ENCODE assay signal across 8 cellular contexts in the genomic region with DNA sequence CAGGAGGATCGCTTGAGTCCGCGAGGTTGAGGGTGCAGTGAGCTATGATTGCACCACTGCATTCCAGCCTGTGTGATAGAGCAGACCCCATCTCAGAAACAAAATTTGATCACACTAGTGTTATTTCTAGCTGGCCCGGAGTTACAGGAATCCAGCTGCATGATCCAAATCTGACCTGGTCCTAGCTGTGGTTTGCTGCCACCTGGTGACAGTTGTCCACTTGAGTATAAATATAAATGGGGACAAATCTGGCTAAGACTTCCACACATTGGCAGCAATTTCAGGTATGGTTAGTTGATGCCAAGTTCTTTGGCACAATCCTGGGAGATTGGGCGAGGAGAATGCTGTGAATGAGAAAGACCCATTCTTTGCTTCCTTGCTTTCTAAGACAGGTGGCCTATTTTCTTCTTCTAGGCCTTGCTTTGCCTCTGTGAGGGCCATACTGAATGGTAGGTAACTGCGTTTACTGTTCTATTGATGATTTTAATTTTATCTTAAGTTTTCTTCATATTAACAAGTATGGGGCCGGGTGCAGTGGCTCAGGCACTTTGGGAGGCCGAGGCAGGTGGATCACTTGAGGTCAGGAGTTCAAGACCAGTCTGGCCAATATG. TPM values are rescaled to one million over a fixed set of nuclear protein-coding genes. Genes with fewer than 3 reads are reported as not detected.
DNase-seq lines count a peak whose midpoint lies in the region; ATAC-seq and TF ChIP-seq lines count a peak whose summit lies in the region.

No MANE protein-coding gene starts in this region.

- H3K36me3 ChIP-seq in body of pancreas (replicated peaks in 1 of 2; ENCODE audit: insufficient read depth in 1 of 2, low read depth in 2 of 2) (no peaks in the 10 kb centered on the region), skeletal muscle satellite cell (ENCODE audit: insufficient read depth, low read length) (no peaks in the 10 kb centered on the region)

- no peak overlapping the region for H3K4me3 ChIP-seq in body of pancreas
- H3K4me3 ChIP-seq in skeletal muscle satellite cell (ENCODE audit: low read length) = no peak overlapping the region

- 33 to 34% methylated on average over 8 of the region's 8 CpGs for WGBS in body of pancreas, 2 donors

- peak; percentile 37 to 60 (median 49) for DNase-seq in CD4-positive, alpha-beta T cell
- DNase-seq in HFFc6 (peak; percentile 52), T-helper 2 cell (peak in 4 of 5 experiments; percentile 22 to 42 (median 28)), body of pancreas (peak; percentile 89 to 94 (median 92)), iPS DF 4.7 (ENCODE audit: extremely low read depth, low spot score) (peak; percentile 3)

- no peaks in the 10 kb centered on the region for H3K9me3 Mint-ChIP-seq in CD4-positive, alpha-beta T cell
- no peaks in the 10 kb centered on the region for H3K9me3 Mint-ChIP-seq in HFFc6

- TF ChIP-seq POLR2A in body of pancreas (IDR thresholded peaks at IDR 0.05) = no peak

- H3K4me1 ChIP-seq in body of pancreas (peaks cover 96% of the 10 kb centered on the region), skeletal muscle satellite cell (ENCODE audit: control insufficient read depth, insufficient read depth, low read length) (peaks cover 27% of the 10 kb centered on the region)

- peak; percentile 71 for TF ChIP-seq CTCF in CD4-positive, alpha-beta T cell (IDR thresholded peaks at IDR 0.05)
- peak; percentile 79 for TF ChIP-seq CTCF in HFFc6 (IDR thresholded peaks at IDR 0.05)
- peak; percentile 57 to 96 (median 86) for TF ChIP-seq CTCF in body of pancreas (IDR thresholded peaks at IDR 0.05)

- H3K9ac ChIP-seq in skeletal muscle satellite cell (ENCODE audit: low read depth, low read length) = no peak overlapping the region

- H3K36me3 Mint-ChIP-seq in CD4-positive, alpha-beta T cell (ENCODE audit: low read depth) = peaks cover 15% of the 10 kb centered on the region
- H3K36me3 Mint-ChIP-seq in HFFc6 (ENCODE audit: low read depth) = no peaks in the 10 kb centered on the region

- no peak overlapping the region for H3K27ac Mint-ChIP-seq in CD4-positive, alpha-beta T cell
- no peak overlapping the region for H3K27ac Mint-ChIP-seq in HFFc6

- H3K4me2 ChIP-seq in skeletal muscle satellite cell (ENCODE audit: low read length) = peak overlapping the region; percentile 37

- H3K9me3 ChIP-seq in CD4-positive, alpha-beta T cell (ENCODE audit: control insufficient read depth, low read length) = no peaks in the 10 kb centered on the region
- H3K9me3 ChIP-seq in body of pancreas (no peaks in the 10 kb centered on the region), skeletal muscle satellite cell (replicated peaks; ENCODE audit: low read length) (no peaks in the 10 kb centered on the region)

- H3K27ac ChIP-seq in CD4-positive, alpha-beta T cell (ENCODE audit: low read depth, low read length) = no peak overlapping the region
- H3K27ac ChIP-seq in body of pancreas = peak overlapping the region in 3 of 4 donors; percentile 36 to 79 (median 55)

- H3K4me1 Mint-ChIP-seq in CD4-positive, alpha-beta T cell (ENCODE audit: low read depth) = peaks cover 59% of the 10 kb centered on the region
- H3K4me1 Mint-ChIP-seq in HFFc6 (ENCODE audit: low read depth) = peaks cover 45% of the 10 kb centered on the region

- peak; percentile 72 for ATAC-seq in CD4-positive, alpha-beta T cell (ENCODE audit: poor library complexity)
- ATAC-seq in body of pancreas = peak; percentile 84
- ATAC-seq in GM21526 (IDR thresholded peaks at IDR 0.05; ENCODE audit: low FRiP score, unreplicated experiment) = no peak
- ATAC-seq in HG02678 (IDR thresholded peaks at IDR 0.05; ENCODE audit: unreplicated experiment) = no peak

- no peak overlapping the region for H3K4me3 Mint-ChIP-seq in CD4-positive, alpha-beta T cell
- no peak overlapping the region for H3K4me3 Mint-ChIP-seq in HFFc6

- no peaks in the 10 kb centered on the region for H3K27me3 ChIP-seq in CD4-positive, alpha-beta T cell (ENCODE audit: control insufficient read depth, insufficient read depth, low read length)
- H3K27me3 ChIP-seq in body of pancreas = no peaks in the 10 kb centered on the region
- H3K27me3 ChIP-seq in skeletal muscle satellite cell (ENCODE audit: control insufficient read depth, insufficient read depth, low read length) = no peaks in the 10 kb centered on the region

- POLR2A ChIA-PET in CD4-positive, alpha-beta T cell (lab: Charles Lee) = interaction anchor here (0.9 to 1.7 kb wide), 4 partner anchors 34 to 196 kb away, joined by 3 to 11 read pairs (median 6); a partner anchor contains a TSS

- CTCF ChIA-PET in CD4-positive, alpha-beta T cell (lab: Charles Lee) = interaction anchor here (0.5 to 4.5 kb wide), 7 partner anchors 9 to 229 kb away, joined by 3 to 51 read pairs (median 4); no protein-coding TSS in a partner anchor

- H3K27me3 Mint-ChIP-seq in CD4-positive, alpha-beta T cell = no peaks in the 10 kb centered on the region
- H3K27me3 Mint-ChIP-seq in HFFc6 (ENCODE audit: insufficient read depth) = no peaks in the 10 kb centered on the region; the same call in 1 of the 2 replicates

- intact Hi-C loops in CD4-positive, alpha-beta T cell (cut with DNase I, micrococcal nuclease) = loop anchor here (1.0 to 5.0 kb wide), 3 partner anchors 38 to 230 kb away; no protein-coding TSS in a partner anchor
- intact Hi-C loops in body of pancreas (cut with DNase I) = loop anchor here (5.0 kb wide), 1 partner anchor 35 kb away; a partner anchor contains a TSS

RNA-seq across cellular contexts. Expression of a gene that starts 35.4 kb away (rescaled TPM):
- total RNA-seq in CD4-positive, alpha-beta T cell = 10 to 100 TPM; 22.7 to 24.5 TPM
- 10 to 100 TPM; 39.7 to 49.3 (median 46.6) TPM for total RNA-seq in HFFc6 (2021; fragmentation: NEBNext Ultra II Directional; extraction: Animal tissue kit (Norgen Biotek cat#: 25700))
- 10 to 100 TPM; 26.7 to 31.4 TPM for total RNA-seq in body of pancreas
- 12.2 and 13.9 TPM in 2 replicates for total RNA-seq in skeletal muscle satellite cell (2012; rRNA removed)

RNA-seq across cellular contexts. Expression of a gene that starts 57.0 kb away (rescaled TPM):
- not detected for total RNA-seq in CD4-positive, alpha-beta T cell
- total RNA-seq in HFFc6 (2021; fragmentation: NEBNext Ultra II Directional; extraction: Animal tissue kit (Norgen Biotek cat#: 25700)) = 10 to 100 TPM; 18.9 to 40.4 (median 23.8) TPM
- 100 to 1,000 TPM; 526 to 604 TPM for total RNA-seq in body of pancreas
- total RNA-seq in skeletal muscle satellite cell (2012; rRNA removed) = 10.9 and 16.5 TPM in 2 replicates

Comparison
In these comparisons a context has a peak if more than half of its experiments do, and no peak if none do; other contexts are left out.
1. ATAC-seq: peak in CD4-positive, alpha-beta T cell (single experiment) and body of pancreas (single experiment); none in GM21526 (single experiment) and HG02678 (single experiment).
2. DNase-seq: peak in every context shown above with its lines; median percentile 92 in body of pancreas; 52 in HFFc6; 49 in CD4-positive, alpha-beta T cell; 28 in T-helper 2 cell; 3 in iPS DF 4.7.
3. RNA of a gene that starts 57.0 kb away (total RNA-seq): 526 to 604 TPM in body of pancreas and 18.9 to 40.4 TPM in HFFc6; not detected in CD4-positive, alpha-beta T cell; every median in the first group is over 10 times any median in the second.
4. Peak in every context shown above with its lines, with median percentiles within 50 percentile points of each other: CTCF ChIP-seq.